ENCODE assay signal across 1 cellular context in the genomic region with DNA sequence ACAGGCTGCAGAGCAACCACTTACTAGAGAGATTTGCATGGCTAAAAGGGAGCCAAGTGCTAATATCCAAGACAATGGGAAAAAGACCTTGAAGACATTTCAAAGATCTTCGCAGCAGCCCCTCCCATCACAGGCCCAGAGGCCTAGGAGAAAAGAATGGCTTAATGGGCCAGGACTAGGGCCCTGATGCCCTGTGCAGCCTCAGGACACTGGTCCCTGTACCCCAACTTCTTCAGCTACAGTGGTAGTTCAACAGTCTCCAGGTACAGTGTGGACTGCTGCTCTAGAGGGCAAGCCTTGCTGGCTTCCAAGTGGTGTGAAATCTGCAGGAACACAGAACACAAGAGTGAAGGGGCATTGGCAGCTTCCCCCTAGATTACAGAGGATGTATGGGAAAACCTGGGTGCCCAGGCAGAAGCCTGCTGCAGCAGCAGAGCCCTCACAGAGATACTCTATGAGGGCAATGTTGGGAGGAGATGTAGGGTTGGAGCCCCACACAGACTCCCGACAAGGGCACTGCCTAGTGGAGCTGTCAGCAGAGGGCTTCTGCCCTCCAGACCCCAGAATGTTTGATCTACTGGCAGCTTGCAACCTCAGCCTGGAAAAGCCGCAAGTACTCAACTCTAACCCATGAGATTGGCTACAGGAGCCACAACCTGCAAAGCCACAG. TPM values are rescaled to one million over a fixed set of nuclear protein-coding genes. Genes with fewer than 3 reads are reported as not detected.
"Had no signal": no experiment of that assay in that cellular context is flagged by ENCODE, and none has a peak within 500 bp of the region (broad histone marks: within the 10 kb centered on the region; RNA-seq: fewer than 3 reads in every experiment).

No MANE protein-coding gene starts in this region.

RNA-seq across cellular contexts. Expression of a gene that starts 15.8 kb away (rescaled TPM):
- total RNA-seq: smooth muscle cell had no signal
